ENCODE assay signal across 10 cellular contexts in the genomic region with DNA sequence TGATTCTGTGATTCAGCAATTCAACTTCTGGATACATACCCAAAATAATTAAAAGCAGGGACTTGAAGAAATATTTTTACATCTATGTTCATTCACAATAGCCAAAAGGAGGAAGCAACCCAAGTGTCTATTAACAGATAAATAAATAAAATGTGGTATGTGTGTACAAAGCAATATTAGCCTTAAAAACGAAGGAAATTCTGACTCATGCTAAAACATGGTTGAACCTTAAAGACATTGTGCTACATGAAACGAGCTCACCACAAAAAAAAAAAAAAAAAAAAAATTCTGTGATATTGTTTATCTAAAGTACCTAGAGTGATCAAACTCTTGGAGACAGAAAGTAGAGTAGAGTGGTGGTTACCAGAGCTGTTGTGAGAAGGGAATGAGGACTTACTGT. TPM values are rescaled to one million over a fixed set of nuclear protein-coding genes. Genes with fewer than 3 reads are reported as not detected.
"Had no signal": no experiment of that assay in that cellular context is flagged by ENCODE, and none has a peak within 500 bp of the region (broad histone marks: within the 10 kb centered on the region; RNA-seq: fewer than 3 reads in every experiment).

No MANE protein-coding gene starts in this region.

- H3K4me2 ChIP-seq: GM23338 had no signal

- FAIRE-seq: H1, H54, HepG2 had no signal

- H3K4me3 ChIP-seq: GM23338 had no signal

- ATAC-seq: GM23338, HepG2 had no signal

- H2AFZ ChIP-seq: GM23338 had no signal

- DNase-seq: H9, HCEC 1CT, KBM-7 had no signal

- H3K27ac ChIP-seq: HL-60 had no signal

RNA-seq across cellular contexts. Expression of gene TFAP2D, which starts 54.8 kb away (rescaled TPM):
- total RNA-seq: GM23338, H1, H9, HepG2, HT1080 had no signal
- polyA plus RNA-seq: GM23338, H1, HepG2, IgD-negative memory B cell had no signal
